ENCODE assay signal across 20 cellular contexts in the genomic region with DNA sequence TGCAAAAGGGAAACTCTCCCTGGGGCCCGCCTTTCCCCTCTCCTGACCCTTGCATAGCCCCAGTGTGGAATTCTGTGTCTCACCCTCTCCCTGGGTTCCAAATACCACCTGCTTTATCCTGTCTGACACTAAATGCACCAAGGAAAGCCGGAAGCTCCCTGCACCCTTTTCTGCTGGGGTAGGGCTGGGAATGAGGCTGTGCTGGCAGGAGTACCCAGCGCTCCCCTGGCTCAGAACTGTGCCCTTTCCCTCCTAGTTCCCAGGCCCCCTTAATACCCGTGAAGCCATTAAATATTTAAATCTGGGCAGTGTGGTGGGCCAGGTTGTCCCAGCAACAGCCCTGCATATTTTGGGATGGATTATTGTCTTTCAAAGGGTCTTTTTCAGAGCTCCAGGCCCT.
DNase-seq lines count a peak whose midpoint lies in the region; ATAC-seq and TF ChIP-seq lines count a peak whose summit lies in the region.
"Had no signal": no experiment of that assay in that cellular context is flagged by ENCODE, and none has a peak within 500 bp of the region (broad histone marks: within the 10 kb centered on the region; RNA-seq: fewer than 3 reads in every experiment).

No MANE protein-coding gene starts in this region.

- in situ Hi-C loops in ACHN (cut with HindIII; ENCODE audit: low pct_ligation_motif_present, low pct_unique_long_range_greater_than_20kb, low sequenced_read_pairs) = no loop called here

- DNase-seq in WTC11 (ENCODE audit: low spot score) (no peak), esophagus squamous epithelium (lab: John Stamatoyannopoulos, UW) (no peak), neural crest cell (ENCODE audit: low read depth, low spot score) (no peak), uterus (no peak), right lobe of liver (no peak), ACHN (no peak)
- DNase-seq: Caco-2; CD4-positive, alpha-beta memory T cell; DMS 273 treated with DMSO at 0.1 percent for 48 hours; DMS79 treated with DMSO at 0.1 percent for 48 hours; HCEC 1CT; KG1; NCI-H1105; NCI-H1694; NCI-H2081; NCI-H2171; NCI-H524 treated with DMSO at 0.1 percent for 48 hours; Peyer's patch had no signal

- ATAC-seq in WTC11 (peak; percentile 68), right lobe of liver (no peak), HG02852 (IDR thresholded peaks at IDR 0.05; ENCODE audit: unreplicated experiment) (no peak)

- H3K4me1 ChIP-seq in esophagus squamous epithelium (peaks cover 0 to 26% (median 12%) of the 10 kb centered on the region in 3 donors), uterus (peaks cover 6 to 11% of the 10 kb centered on the region in 2 donors), right lobe of liver (no peaks in the 10 kb centered on the region)
- H3K4me1 ChIP-seq: BLaER1 had no signal

- intact Hi-C loops in esophagus squamous epithelium (cut with DNase I) = no loop called here
- intact Hi-C loops in uterus (cut with DNase I; ENCODE audit: low total_unique reads) = no loop called here
- intact Hi-C loops in right lobe of liver (cut with DNase I) = no loop called here

- 73 to 93% methylated on average over 4 of the region's 4 CpGs for WGBS in esophagus squamous epithelium, 2 donors
- 50% methylated on average over 1 of the region's 4 CpGs for WGBS in right lobe of liver (ENCODE audit: insufficient coverage, low coverage, low lambda C conversion rate, missing lambda C conversion rate)

- CTCF ChIA-PET in WTC11 (lab: Charles Lee) = interaction anchor here (0.6 to 2.8 kb wide), 9 partner anchors 19 to 270 kb away, joined by 3 to 11 read pairs (median 4); a partner anchor contains a TSS

- no peaks in the 10 kb centered on the region for H3K9me3 Mint-ChIP-seq in WTC11
- H3K9me3 Mint-ChIP-seq in neural crest cell = no peaks in the 10 kb centered on the region
- H3K9me3 Mint-ChIP-seq: CD4-positive, alpha-beta memory T cell had no signal

- H3K4me3 Mint-ChIP-seq in WTC11 (no peak overlapping the region; the same call in 1 of the 2 replicates), neural crest cell (peak overlapping the region; percentile 24)
- H3K4me3 Mint-ChIP-seq: CD4-positive, alpha-beta memory T cell had no signal

- H3K27ac Mint-ChIP-seq in WTC11 (no peak overlapping the region), neural crest cell (ENCODE audit: unreplicated experiment) (no peak overlapping the region)

- TF ChIP-seq POLR2A in esophagus squamous epithelium (IDR thresholded peaks at IDR 0.05) = no peak
- no peak for TF ChIP-seq POLR2A in uterus (IDR thresholded peaks at IDR 0.05)
- no peak for TF ChIP-seq POLR2A in right lobe of liver (IDR thresholded peaks at IDR 0.05)

- H3K27ac ChIP-seq in esophagus squamous epithelium (peak overlapping the region in 3 of 4 donors; percentile 23 to 70 (median 69)), uterus (peak overlapping the region; percentile 78 to 91), right lobe of liver (no peak overlapping the region)
- H3K27ac ChIP-seq: BLaER1 had no signal

- peaks cover 55% of the 10 kb centered on the region for H3K4me1 Mint-ChIP-seq in WTC11
- H3K4me1 Mint-ChIP-seq in neural crest cell = peaks cover 79% of the 10 kb centered on the region

- TF ChIP-seq CTCF in WTC11 (IDR thresholded peaks at IDR 0.05) (no peak), esophagus squamous epithelium (IDR thresholded peaks at IDR 0.05) (no peak), neural crest cell (conservative IDR thresholded peaks at IDR 0.05) (no peak), uterus (IDR thresholded peaks at IDR 0.05) (no peak), right lobe of liver (IDR thresholded peaks at IDR 0.05) (no peak)

- H3K36me3 Mint-ChIP-seq in WTC11 (no peaks in the 10 kb centered on the region), neural crest cell (ENCODE audit: low read depth) (no peaks in the 10 kb centered on the region)

- no peaks in the 10 kb centered on the region for H3K27me3 Mint-ChIP-seq in WTC11 (ENCODE audit: low read depth)
- H3K27me3 Mint-ChIP-seq in neural crest cell (ENCODE audit: low read depth) = no peaks in the 10 kb centered on the region
- H3K27me3 Mint-ChIP-seq: CD4-positive, alpha-beta memory T cell had no signal

- no peaks in the 10 kb centered on the region for H3K36me3 ChIP-seq in esophagus squamous epithelium
- no peaks in the 10 kb centered on the region for H3K36me3 ChIP-seq in uterus
- no peaks in the 10 kb centered on the region for H3K36me3 ChIP-seq in right lobe of liver
- H3K36me3 ChIP-seq: BLaER1, Peyer's patch had no signal

- POLR2A ChIA-PET in WTC11 (lab: Charles Lee) = interaction anchor here (0.6 kb wide), 1 partner anchor 81 kb away, joined by 6 read pairs; no protein-coding TSS in a partner anchor

- peaks cover 0 to 9% (median 0%) of the 10 kb centered on the region in 4 donors for H3K27me3 ChIP-seq in esophagus squamous epithelium
- H3K27me3 ChIP-seq in uterus = no peaks in the 10 kb centered on the region
- no peaks in the 10 kb centered on the region for H3K27me3 ChIP-seq in right lobe of liver
- H3K27me3 ChIP-seq: Peyer's patch had no signal

- no peak overlapping the region for H3K4me3 ChIP-seq in esophagus squamous epithelium
- H3K4me3 ChIP-seq in uterus = no peak overlapping the region
- H3K4me3 ChIP-seq in right lobe of liver = no peak overlapping the region
- H3K4me3 ChIP-seq: BLaER1, Peyer's patch had no signal

- H3K9me3 ChIP-seq in esophagus squamous epithelium (no peaks in the 10 kb centered on the region), uterus (no peaks in the 10 kb centered on the region), right lobe of liver (no peaks in the 10 kb centered on the region)
- H3K9me3 ChIP-seq: BLaER1, Caco-2, Peyer's patch had no signal

TF ChIP-seq in WTC11, 78 proteins besides CTCF, POLR2A, EP300 and RAD21 (continues in another document):
- TF ChIP-seq, protein P1, sequence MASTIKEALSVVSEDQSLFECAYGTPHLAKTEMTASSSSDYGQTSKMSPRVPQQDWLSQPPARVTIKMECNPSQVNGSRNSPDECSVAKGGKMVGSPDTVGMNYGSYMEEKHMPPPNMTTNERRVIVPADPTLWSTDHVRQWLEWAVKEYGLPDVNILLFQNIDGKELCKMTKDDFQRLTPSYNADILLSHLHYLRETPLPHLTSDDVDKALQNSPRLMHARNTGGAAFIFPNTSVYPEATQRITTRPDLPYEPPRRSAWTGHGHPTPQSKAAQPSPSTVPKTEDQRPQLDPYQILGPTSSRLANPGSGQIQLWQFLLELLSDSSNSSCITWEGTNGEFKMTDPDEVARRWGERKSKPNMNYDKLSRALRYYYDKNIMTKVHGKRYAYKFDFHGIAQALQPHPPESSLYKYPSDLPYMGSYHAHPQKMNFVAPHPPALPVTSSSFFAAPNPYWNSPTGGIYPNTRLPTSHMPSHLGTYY (CRISPR knock-in tag; IDR thresholded peaks at IDR 0.05) = no peak
- TF ChIP-seq, protein P2, sequence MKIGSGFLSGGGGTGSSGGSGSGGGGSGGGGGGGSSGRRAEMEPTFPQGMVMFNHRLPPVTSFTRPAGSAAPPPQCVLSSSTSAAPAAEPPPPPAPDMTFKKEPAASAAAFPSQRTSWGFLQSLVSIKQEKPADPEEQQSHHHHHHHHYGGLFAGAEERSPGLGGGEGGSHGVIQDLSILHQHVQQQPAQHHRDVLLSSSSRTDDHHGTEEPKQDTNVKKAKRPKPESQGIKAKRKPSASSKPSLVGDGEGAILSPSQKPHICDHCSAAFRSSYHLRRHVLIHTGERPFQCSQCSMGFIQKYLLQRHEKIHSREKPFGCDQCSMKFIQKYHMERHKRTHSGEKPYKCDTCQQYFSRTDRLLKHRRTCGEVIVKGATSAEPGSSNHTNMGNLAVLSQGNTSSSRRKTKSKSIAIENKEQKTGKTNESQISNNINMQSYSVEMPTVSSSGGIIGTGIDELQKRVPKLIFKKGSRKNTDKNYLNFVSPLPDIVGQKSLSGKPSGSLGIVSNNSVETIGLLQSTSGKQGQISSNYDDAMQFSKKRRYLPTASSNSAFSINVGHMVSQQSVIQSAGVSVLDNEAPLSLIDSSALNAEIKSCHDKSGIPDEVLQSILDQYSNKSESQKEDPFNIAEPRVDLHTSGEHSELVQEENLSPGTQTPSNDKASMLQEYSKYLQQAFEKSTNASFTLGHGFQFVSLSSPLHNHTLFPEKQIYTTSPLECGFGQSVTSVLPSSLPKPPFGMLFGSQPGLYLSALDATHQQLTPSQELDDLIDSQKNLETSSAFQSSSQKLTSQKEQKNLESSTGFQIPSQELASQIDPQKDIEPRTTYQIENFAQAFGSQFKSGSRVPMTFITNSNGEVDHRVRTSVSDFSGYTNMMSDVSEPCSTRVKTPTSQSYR (CRISPR knock-in tag; IDR thresholded peaks at IDR 0.05) = no peak
- TF ChIP-seq, protein P3, sequence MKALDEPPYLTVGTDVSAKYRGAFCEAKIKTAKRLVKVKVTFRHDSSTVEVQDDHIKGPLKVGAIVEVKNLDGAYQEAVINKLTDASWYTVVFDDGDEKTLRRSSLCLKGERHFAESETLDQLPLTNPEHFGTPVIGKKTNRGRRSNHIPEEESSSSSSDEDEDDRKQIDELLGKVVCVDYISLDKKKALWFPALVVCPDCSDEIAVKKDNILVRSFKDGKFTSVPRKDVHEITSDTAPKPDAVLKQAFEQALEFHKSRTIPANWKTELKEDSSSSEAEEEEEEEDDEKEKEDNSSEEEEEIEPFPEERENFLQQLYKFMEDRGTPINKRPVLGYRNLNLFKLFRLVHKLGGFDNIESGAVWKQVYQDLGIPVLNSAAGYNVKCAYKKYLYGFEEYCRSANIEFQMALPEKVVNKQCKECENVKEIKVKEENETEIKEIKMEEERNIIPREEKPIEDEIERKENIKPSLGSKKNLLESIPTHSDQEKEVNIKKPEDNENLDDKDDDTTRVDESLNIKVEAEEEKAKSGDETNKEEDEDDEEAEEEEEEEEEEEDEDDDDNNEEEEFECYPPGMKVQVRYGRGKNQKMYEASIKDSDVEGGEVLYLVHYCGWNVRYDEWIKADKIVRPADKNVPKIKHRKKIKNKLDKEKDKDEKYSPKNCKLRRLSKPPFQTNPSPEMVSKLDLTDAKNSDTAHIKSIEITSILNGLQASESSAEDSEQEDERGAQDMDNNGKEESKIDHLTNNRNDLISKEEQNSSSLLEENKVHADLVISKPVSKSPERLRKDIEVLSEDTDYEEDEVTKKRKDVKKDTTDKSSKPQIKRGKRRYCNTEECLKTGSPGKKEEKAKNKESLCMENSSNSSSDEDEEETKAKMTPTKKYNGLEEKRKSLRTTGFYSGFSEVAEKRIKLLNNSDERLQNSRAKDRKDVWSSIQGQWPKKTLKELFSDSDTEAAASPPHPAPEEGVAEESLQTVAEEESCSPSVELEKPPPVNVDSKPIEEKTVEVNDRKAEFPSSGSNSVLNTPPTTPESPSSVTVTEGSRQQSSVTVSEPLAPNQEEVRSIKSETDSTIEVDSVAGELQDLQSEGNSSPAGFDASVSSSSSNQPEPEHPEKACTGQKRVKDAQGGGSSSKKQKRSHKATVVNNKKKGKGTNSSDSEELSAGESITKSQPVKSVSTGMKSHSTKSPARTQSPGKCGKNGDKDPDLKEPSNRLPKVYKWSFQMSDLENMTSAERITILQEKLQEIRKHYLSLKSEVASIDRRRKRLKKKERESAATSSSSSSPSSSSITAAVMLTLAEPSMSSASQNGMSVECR (CRISPR knock-in tag; IDR thresholded peaks at IDR 0.05; ENCODE audit: borderline replicate concordance) = no peak
- no peak for TF ChIP-seq ZNF423 (CRISPR knock-in tag; IDR thresholded peaks at IDR 0.05)

Comparison
In these comparisons a context has a peak if more than half of its experiments do, and no peak if none do; other contexts are left out.
1. H3K27ac ChIP-seq: peak in esophagus squamous epithelium (3 of 4) and uterus (2 of 2); none in right lobe of liver (0 of 3).